ENCODE assay signal across 4 cellular contexts in the genomic region with DNA sequence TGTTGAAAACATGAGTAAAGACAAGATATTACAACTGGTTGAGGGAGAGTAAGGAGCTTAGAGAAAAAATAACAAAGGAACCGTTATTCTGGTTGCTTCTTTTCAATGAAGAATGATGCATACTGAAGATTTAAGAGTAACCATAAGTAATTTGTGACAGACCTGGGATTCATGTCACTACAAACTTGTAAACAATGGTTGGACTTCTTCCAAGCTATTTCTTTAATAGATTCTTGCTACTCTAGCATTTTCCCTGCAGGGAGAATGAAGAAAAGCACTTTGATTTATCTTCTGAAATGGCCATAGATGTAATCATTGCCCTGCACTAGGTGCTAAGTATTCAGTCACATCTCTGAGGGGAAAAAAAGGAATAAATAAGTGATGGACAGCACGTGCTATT.
"Had no signal": no experiment of that assay in that cellular context is flagged by ENCODE, and none has a peak within 500 bp of the region (broad histone marks: within the 10 kb centered on the region; RNA-seq: fewer than 3 reads in every experiment).

No MANE protein-coding gene starts in this region.

- H3K4me3 ChIP-seq: GM23338 had no signal

- H3K4me3 Mint-ChIP-seq: GM23338, H9 had no signal

- H3K27ac Mint-ChIP-seq: GM23338, H9 had no signal

- DNase-seq: H9, HCEC 1CT, IMR-90 had no signal

- H3K4me1 Mint-ChIP-seq: GM23338, H9 had no signal
